Comparison of ENCODE assay signal across 25 cellular contexts in genomic region chr18:65081786-65082185, GRCh38.
"Had no signal": no experiment of that assay in that cellular context is flagged by ENCODE, and none has a peak within 500 bp of the region (broad histone marks: within the 10 kb centered on the region; RNA-seq: fewer than 3 reads in every experiment).

No MANE protein-coding gene starts in this region.

- ATAC-seq: effector memory CD8-positive, alpha-beta T cell; esophagus mucosa; foreskin keratinocyte; gastrocnemius medialis; gastroesophageal sphincter; heart left ventricle; heart right ventricle had no signal

- H3K9me3 ChIP-seq: colonic mucosa, esophagus muscularis mucosa, esophagus squamous epithelium, gastrocnemius medialis, gastroesophageal sphincter, heart left ventricle, heart right ventricle had no signal

- H3K27ac ChIP-seq: colonic mucosa, coronary artery, dorsolateral prefrontal cortex, epithelial cell of prostate, esophagus muscularis mucosa, esophagus squamous epithelium, foreskin keratinocyte, gastrocnemius medialis, gastroesophageal sphincter, heart left ventricle, heart right ventricle had no signal

- H3K4me3 Mint-ChIP-seq: dendritic cell treated with granulocyte-macrophage colony-stimulating factor and Interleukin-4, amounts not matched to agents 40 ng/mL and 50 ng/mL, for 4 days; effector memory CD8-positive, alpha-beta T cell; endodermal cell had no signal

- H3K4me3 ChIP-seq: colonic mucosa, coronary artery, dorsolateral prefrontal cortex, esophagus muscularis mucosa, esophagus squamous epithelium, gastrocnemius medialis, gastroesophageal sphincter, heart left ventricle, heart right ventricle had no signal

- H3K27ac Mint-ChIP-seq: dendritic cell treated with granulocyte-macrophage colony-stimulating factor and Interleukin-4, amounts not matched to agents 40 ng/mL and 50 ng/mL, for 4 days; effector memory CD8-positive, alpha-beta T cell; endodermal cell had no signal

- H3K36me3 ChIP-seq: colonic mucosa, esophagus muscularis mucosa, esophagus squamous epithelium, gastrocnemius medialis, gastroesophageal sphincter, heart left ventricle, heart right ventricle had no signal

- H3K27me3 Mint-ChIP-seq: dendritic cell treated with granulocyte-macrophage colony-stimulating factor and Interleukin-4, amounts not matched to agents 40 ng/mL and 50 ng/mL, for 4 days; effector memory CD8-positive, alpha-beta T cell had no signal

- H3K27me3 ChIP-seq: colonic mucosa, dorsolateral prefrontal cortex, esophagus muscularis mucosa, esophagus squamous epithelium, foreskin keratinocyte, gastrocnemius medialis, gastroesophageal sphincter, heart left ventricle, heart right ventricle had no signal

- DNase-seq: colonic mucosa; cortex of kidney; dermis blood vessel endothelial cell; dorsolateral prefrontal cortex; effector CD4-positive, alpha-beta T cell; effector CD8-positive, alpha-beta T cell; effector memory CD4-positive, alpha-beta T cell; effector memory CD8-positive, alpha-beta T cell; endodermal cell; erythroblast; esophagus squamous epithelium; foreskin fibroblast; foreskin keratinocyte; foreskin melanocyte; gastrocnemius medialis; glutamatergic neuron; head of caudate nucleus; heart left ventricle; heart right ventricle had no signal

- H3K9me3 Mint-ChIP-seq: dendritic cell treated with granulocyte-macrophage colony-stimulating factor and Interleukin-4, amounts not matched to agents 40 ng/mL and 50 ng/mL, for 4 days; endodermal cell had no signal

- H3K4me1 Mint-ChIP-seq: endodermal cell had no signal

- H3K4me1 ChIP-seq: colonic mucosa, esophagus muscularis mucosa, esophagus squamous epithelium, foreskin keratinocyte, gastrocnemius medialis, gastroesophageal sphincter, heart left ventricle, heart right ventricle had no signal
